1 cellular context compared by ENCODE assay signal in the genomic region with DNA sequence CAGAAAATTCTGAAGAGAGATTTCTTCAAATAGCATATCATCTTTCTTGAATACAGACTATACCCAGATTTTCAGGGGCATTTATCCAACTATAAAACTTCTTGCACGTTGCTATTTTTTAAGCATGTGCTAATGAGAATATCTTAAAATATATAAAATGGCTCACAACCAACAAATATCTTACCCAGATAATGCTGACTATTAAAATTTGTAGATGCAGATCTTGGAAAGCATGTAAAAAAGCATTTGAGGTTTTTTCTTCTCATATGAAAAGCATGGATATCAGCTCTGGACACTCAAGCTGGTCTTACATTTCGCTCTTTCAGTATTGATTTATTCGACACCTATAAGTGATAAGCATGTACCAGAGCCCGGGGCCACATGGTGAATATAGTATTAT.
TF ChIP-seq lines count a peak whose summit lies in the region.

No MANE protein-coding gene starts in this region.

TF ChIP-seq in GM23338, 12 proteins besides CTCF, POLR2A, EP300 and RAD21 (continued from another document):
- TF ChIP-seq, protein P1, sequence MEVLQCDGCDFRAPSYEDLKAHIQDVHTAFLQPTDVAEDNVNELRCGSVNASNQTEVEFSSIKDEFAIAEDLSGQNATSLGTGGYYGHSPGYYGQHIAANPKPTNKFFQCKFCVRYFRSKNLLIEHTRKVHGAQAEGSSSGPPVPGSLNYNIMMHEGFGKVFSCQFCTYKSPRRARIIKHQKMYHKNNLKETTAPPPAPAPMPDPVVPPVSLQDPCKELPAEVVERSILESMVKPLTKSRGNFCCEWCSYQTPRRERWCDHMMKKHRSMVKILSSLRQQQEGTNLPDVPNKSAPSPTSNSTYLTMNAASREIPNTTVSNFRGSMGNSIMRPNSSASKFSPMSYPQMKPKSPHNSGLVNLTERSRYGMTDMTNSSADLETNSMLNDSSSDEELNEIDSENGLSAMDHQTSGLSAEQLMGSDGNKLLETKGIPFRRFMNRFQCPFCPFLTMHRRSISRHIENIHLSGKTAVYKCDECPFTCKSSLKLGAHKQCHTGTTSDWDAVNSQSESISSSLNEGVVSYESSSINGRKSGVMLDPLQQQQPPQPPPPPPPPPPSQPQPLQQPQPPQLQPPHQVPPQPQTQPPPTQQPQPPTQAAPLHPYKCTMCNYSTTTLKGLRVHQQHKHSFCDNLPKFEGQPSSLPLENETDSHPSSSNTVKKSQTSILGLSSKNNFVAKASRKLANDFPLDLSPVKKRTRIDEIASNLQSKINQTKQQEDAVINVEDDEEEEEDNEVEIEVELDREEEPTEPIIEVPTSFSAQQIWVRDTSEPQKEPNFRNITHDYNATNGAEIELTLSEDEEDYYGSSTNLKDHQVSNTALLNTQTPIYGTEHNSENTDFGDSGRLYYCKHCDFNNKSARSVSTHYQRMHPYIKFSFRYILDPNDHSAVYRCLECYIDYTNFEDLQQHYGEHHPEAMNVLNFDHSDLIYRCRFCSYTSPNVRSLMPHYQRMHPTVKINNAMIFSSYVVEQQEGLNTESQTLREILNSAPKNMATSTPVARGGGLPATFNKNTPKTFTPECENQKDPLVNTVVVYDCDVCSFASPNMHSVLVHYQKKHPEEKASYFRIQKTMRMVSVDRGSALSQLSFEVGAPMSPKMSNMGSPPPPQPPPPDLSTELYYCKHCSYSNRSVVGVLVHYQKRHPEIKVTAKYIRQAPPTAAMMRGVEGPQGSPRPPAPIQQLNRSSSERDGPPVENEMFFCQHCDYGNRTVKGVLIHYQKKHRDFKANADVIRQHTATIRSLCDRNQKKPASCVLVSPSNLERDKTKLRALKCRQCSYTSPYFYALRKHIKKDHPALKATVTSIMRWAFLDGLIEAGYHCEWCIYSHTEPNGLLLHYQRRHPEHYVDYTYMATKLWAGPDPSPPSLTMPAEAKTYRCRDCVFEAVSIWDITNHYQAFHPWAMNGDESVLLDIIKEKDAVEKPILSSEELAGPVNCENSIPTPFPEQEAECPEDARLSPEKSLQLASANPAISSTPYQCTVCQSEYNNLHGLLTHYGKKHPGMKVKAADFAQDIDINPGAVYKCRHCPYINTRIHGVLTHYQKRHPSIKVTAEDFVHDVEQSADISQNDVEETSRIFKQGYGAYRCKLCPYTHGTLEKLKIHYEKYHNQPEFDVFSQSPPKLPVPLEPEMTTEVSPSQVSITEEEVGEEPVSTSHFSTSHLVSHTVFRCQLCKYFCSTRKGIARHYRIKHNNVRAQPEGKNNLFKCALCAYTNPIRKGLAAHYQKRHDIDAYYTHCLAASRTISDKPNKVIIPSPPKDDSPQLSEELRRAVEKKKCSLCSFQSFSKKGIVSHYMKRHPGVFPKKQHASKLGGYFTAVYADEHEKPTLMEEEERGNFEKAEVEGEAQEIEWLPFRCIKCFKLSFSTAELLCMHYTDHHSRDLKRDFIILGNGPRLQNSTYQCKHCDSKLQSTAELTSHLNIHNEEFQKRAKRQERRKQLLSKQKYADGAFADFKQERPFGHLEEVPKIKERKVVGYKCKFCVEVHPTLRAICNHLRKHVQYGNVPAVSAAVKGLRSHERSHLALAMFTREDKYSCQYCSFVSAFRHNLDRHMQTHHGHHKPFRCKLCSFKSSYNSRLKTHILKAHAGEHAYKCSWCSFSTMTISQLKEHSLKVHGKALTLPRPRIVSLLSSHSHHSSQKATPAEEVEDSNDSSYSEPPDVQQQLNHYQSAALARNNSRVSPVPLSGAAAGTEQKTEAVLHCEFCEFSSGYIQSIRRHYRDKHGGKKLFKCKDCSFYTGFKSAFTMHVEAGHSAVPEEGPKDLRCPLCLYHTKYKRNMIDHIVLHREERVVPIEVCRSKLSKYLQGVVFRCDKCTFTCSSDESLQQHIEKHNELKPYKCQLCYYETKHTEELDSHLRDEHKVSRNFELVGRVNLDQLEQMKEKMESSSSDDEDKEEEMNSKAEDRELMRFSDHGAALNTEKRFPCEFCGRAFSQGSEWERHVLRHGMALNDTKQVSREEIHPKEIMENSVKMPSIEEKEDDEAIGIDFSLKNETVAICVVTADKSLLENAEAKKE (CRISPR knock-in tag; IDR thresholded peaks at IDR 0.05) = no peak
- TF ChIP-seq POLR2AphosphoS5 (IDR thresholded peaks at IDR 0.05; ENCODE audit: low read depth) (no peak), EZH2 (IDR thresholded peaks at IDR 0.05; ENCODE audit: low read depth, unreplicated experiment) (no peak)
- TF ChIP-seq, protein P2, sequence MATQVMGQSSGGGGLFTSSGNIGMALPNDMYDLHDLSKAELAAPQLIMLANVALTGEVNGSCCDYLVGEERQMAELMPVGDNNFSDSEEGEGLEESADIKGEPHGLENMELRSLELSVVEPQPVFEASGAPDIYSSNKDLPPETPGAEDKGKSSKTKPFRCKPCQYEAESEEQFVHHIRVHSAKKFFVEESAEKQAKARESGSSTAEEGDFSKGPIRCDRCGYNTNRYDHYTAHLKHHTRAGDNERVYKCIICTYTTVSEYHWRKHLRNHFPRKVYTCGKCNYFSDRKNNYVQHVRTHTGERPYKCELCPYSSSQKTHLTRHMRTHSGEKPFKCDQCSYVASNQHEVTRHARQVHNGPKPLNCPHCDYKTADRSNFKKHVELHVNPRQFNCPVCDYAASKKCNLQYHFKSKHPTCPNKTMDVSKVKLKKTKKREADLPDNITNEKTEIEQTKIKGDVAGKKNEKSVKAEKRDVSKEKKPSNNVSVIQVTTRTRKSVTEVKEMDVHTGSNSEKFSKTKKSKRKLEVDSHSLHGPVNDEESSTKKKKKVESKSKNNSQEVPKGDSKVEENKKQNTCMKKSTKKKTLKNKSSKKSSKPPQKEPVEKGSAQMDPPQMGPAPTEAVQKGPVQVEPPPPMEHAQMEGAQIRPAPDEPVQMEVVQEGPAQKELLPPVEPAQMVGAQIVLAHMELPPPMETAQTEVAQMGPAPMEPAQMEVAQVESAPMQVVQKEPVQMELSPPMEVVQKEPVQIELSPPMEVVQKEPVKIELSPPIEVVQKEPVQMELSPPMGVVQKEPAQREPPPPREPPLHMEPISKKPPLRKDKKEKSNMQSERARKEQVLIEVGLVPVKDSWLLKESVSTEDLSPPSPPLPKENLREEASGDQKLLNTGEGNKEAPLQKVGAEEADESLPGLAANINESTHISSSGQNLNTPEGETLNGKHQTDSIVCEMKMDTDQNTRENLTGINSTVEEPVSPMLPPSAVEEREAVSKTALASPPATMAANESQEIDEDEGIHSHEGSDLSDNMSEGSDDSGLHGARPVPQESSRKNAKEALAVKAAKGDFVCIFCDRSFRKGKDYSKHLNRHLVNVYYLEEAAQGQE (IDR thresholded peaks at IDR 0.05; ENCODE audit: unreplicated experiment) = no peak
